17 cellular contexts compared by ENCODE assay signal in the genomic region with DNA sequence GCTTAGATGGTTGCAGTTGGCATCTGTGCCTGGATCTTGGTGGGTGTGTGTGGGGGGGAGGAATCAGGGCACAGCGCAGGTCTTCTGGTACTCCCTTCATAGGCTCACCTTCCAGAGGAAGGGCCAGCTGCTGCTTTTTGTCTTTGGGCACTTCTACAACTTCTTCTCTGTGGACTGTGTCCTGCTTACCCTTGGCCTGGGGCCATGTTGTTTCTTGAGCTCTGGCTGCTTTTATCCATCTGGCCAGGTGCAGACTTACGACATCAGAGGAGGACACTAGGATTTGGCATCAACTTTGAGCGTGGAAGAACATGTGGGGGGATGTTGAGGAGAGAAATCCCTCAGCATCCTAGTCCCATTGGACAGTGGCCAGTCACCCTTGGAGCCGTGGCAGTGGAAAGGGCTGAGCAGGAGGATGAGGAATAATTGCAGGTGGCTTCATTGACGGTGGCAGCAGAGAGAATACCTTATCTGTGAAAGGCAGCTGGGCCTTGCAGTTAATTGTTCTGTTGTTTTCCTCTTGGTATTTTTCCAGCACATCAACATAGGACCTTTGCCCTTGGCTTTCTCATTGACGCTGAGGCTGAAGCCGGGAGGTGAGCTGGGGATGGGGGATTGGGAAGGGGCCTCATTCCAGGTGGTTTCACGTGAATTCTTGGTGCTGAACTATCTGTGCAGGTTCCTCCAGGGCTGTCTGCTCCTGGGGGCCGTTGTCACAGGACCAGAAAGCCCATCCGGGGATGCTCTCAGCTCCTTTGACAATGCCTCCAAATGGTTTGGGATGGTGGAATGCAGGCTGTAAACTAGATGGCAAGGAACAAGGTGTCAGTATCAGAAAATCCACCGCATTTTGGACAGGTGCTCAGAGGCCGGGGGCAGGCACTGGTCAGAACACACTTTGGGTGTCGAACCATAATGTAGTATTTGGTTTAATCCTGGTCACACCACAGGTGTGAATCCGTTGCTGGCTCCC. TPM values are rescaled to one million over a fixed set of nuclear protein-coding genes. Genes with fewer than 3 reads are reported as not detected.
"Had no signal": no experiment of that assay in that cellular context is flagged by ENCODE, and none has a peak within 500 bp of the region (broad histone marks: within the 10 kb centered on the region; RNA-seq: fewer than 3 reads in every experiment).

No MANE protein-coding gene starts in this region.

- H3K4me3 ChIP-seq: breast epithelium, heart left ventricle, left lung, psoas muscle, testis had no signal

- H3K27me3 ChIP-seq: breast epithelium, testis had no signal

- H3K27ac ChIP-seq: breast epithelium, heart left ventricle, left lung, psoas muscle, testis had no signal

- H3K4me1 ChIP-seq: breast epithelium, heart left ventricle, left lung had no signal

- H3K9me3 ChIP-seq: breast epithelium, heart left ventricle, left lung, psoas muscle, testis had no signal

- DNase-seq: activated CD4-positive, alpha-beta T cell treated with anti-CD3 and anti-CD28 coated beads, Interleukin-2, amount 10 ng/mL, durations not matched to agents 24 days and 14 days; activated effector memory CD4-positive, alpha-beta T cell treated with Interleukin-2 at 50 U/mL for 16 hours; activated T-cell treated with anti-CD3 and anti-CD28 coated beads, Interleukin-2, amount 50 U/mL, for 1 hour; heart left ventricle; left lung; mesenchymal stem cell; nephron progenitor cell; psoas muscle; stimulated activated CD4-positive, alpha-beta T cell treated with anti-CD3 and anti-CD28 coated beads, Interleukin-4, amount 100 ng/mL, for 1 hour; stimulated activated naive CD8-positive, alpha-beta T cell treated with anti-CD3 and anti-CD28 coated beads, Interleukin-15, amount 100 ng/mL, for 72 hours; testis had no signal

- H3K36me3 ChIP-seq: breast epithelium, heart left ventricle, left lung had no signal

- H3K4me3 Mint-ChIP-seq: activated CD4-positive, alpha-beta T cell treated with anti-CD3 and anti-CD28 coated beads, Interleukin-2, amount 10 ng/mL, durations not matched to agents 24 days and 14 days; nephron progenitor cell; stimulated activated naive CD8-positive, alpha-beta T cell treated with anti-CD3 and anti-CD28 coated beads, Interleukin-15, amount 100 ng/mL, for 72 hours; WTC11 had no signal

- H3K9me3 Mint-ChIP-seq: nephron progenitor cell, WTC11 had no signal

- FAIRE-seq: frontal cortex, islet of Langerhans had no signal

- ATAC-seq: activated naive CD4-positive, alpha-beta T cell treated with anti-CD3 and anti-CD28 coated beads, Interleukin-2, amount 50 U/mL, for 72 hours; heart left ventricle; left lung; stimulated activated naive CD8-positive, alpha-beta T cell treated with anti-CD3 and anti-CD28 coated beads, Interleukin-15, amount 100 ng/mL, for 72 hours; WTC11 had no signal

- H3K36me3 Mint-ChIP-seq: WTC11 had no signal

- H3K27ac Mint-ChIP-seq: activated CD4-positive, alpha-beta T cell treated with anti-CD3 and anti-CD28 coated beads, Interleukin-2, amount 10 ng/mL, durations not matched to agents 24 days and 14 days; activated naive CD4-positive, alpha-beta T cell treated with anti-CD3 and anti-CD28 coated beads, Interleukin-2, amount 50 U/mL, for 72 hours; nephron progenitor cell; stimulated activated naive CD8-positive, alpha-beta T cell treated with anti-CD3 and anti-CD28 coated beads, Interleukin-15, amount 100 ng/mL, for 72 hours; WTC11 had no signal

RNA-seq across cellular contexts. Expression of a gene that starts 9.7 kb away (rescaled TPM):
- total RNA-seq: activated CD8-positive, alpha-beta memory T cell treated with anti-CD3 and anti-CD28 coated beads for 36 hours had no signal
